In the genomic region with DNA sequence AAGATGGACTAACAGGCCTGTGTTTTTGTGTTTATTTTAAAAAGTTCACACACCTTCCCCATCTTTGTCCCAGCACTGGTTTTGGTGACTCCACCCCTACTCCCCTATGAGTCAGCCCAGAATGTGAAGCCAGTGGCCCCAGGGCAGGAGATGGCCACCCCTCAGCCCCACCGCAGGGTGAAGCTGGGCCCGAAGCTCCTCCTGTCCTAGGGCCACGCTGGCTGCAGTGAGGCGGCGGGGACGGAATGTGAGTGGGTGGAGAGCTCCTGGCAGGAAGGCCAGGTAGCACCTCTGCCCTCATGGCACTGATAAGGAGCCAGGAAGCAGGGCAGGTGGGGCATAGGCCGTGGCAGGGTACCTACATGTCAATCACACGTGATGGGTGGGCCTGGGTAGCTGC, we compare ENCODE assay signal across 1 cellular context.
TF ChIP-seq lines count a peak whose summit lies in the region.

No MANE protein-coding gene starts in this region.

TF ChIP-seq in GM12878, 131 proteins besides CTCF, POLR2A, EP300 and RAD21:
- TF ChIP-seq POLR2AphosphoS5 (IDR thresholded peaks at IDR 0.05; ENCODE audit: low read length), result 0 out of 2 replicates have a peak, but pooled peaks have one; percentile 6
- TF ChIP-seq POLR2AphosphoS2 (IDR thresholded peaks at IDR 0.05; ENCODE audit: low read depth, low read length), result 0 out of 2 replicates have a peak, but pooled peaks have one; percentile 2
- no peak for TF ChIP-seq ZNF274 (IDR thresholded peaks at IDR 0.05; ENCODE audit: insufficient read depth, insufficient read length)
- TF ChIP-seq DPF2 (IDR thresholded peaks at IDR 0.05), result no peak
